18 cellular contexts compared by ENCODE assay signal in genomic region chr7:32273297-32273696, GRCh38.
DNase-seq lines count a peak whose midpoint lies in the region; ATAC-seq, FAIRE-seq and TF ChIP-seq lines count a peak whose summit lies in the region.
"Had no signal": no experiment of that assay in that cellular context is flagged by ENCODE, and none has a peak within 500 bp of the region (broad histone marks: within the 10 kb centered on the region; RNA-seq: fewer than 3 reads in every experiment).

No MANE protein-coding gene starts in this region.

- H3K4me1 Mint-ChIP-seq in T-helper 17 cell, result no peaks in the 10 kb centered on the region
- H3K4me1 Mint-ChIP-seq: T-cell had no signal

- no peak overlapping the region for H3K9ac ChIP-seq in HepG2 (ENCODE audit: insufficient read depth, low read depth, low read length)
- H3K9ac ChIP-seq: KMS-11 had no signal

- H3K9me3 ChIP-seq in HepG2 (ENCODE audit: low read length), result no peaks in the 10 kb centered on the region
- H3K9me3 ChIP-seq in T-helper 17 cell (ENCODE audit: control insufficient read depth, low read length, poor library complexity, severe bottlenecking), result no peaks in the 10 kb centered on the region

- TF ChIP-seq RAD21 in HepG2 (CRISPR knock-in tag; IDR thresholded peaks at IDR 0.05), result no peak

- H3K27ac Mint-ChIP-seq in T-helper 17 cell, result no peak overlapping the region
- H3K27ac Mint-ChIP-seq: GM23338, T-cell had no signal

- H3K4me2 ChIP-seq in HepG2 (ENCODE audit: low read depth, low read length), result no peak overlapping the region
- H3K4me2 ChIP-seq: GM23338, KMS-11, PC-9 had no signal

- no peaks in the 10 kb centered on the region for H4K20me1 ChIP-seq in HepG2 (ENCODE audit: insufficient read depth, low read length)

- intact Hi-C loops in HepG2 (cut with micrococcal nuclease; ENCODE audit: unreplicated experiment), result no loop called here

- no peaks in the 10 kb centered on the region; a peak in 1 of 5 replicates for H3K27me3 ChIP-seq in HepG2 (ENCODE audit: control insufficient read depth in 1 of 2, insufficient read depth in 2 of 2, low read length in 2 of 2)

- no peak overlapping the region for H2AFZ ChIP-seq in HepG2 (ENCODE audit: low read length)
- H2AFZ ChIP-seq: GM23338, PC-9 had no signal

- no peak overlapping the region for H3K4me3 Mint-ChIP-seq in T-helper 17 cell
- H3K4me3 Mint-ChIP-seq: GM23338, T-cell had no signal

- in situ Hi-C loops in HepG2 (cut with HindIII; ENCODE audit: extremely low pct_ligation_motif_present, low pct_unique_long_range_greater_than_20kb), result no loop called here

- TF ChIP-seq EP300 in HepG2 (IDR thresholded peaks at IDR 0.05; ENCODE audit: low read depth in 2 of 2, low read length in 2 of 2) (no peak), HepG2 (CRISPR knock-in tag; IDR thresholded peaks at IDR 0.05; ENCODE audit: borderline replicate concordance) (no peak)

- no peaks in the 10 kb centered on the region for H3K36me3 ChIP-seq in HepG2 (replicated peaks in 1 of 2; ENCODE audit: control insufficient read depth in 1 of 2, insufficient read depth in 2 of 2, low read length in 2 of 2)

- CTCF ChIA-PET in HepG2 (lab: Yijun Ruan, JAX; ENCODE audit: low intra/inter-chr PET ratio, low total read pairs), result no interaction called here

- FAIRE-seq in GM12891 (lab: Jason Lieb, UNC) (no peak), HepG2 (lab: Jason Lieb, UNC) (no peak)
- FAIRE-seq: A204.1 had no signal

- H3K27ac ChIP-seq in HepG2 (ENCODE audit: extremely low read length, insufficient read depth, low read length), result no peak overlapping the region
- H3K27ac ChIP-seq: KMS-11, PC-9 had no signal

- H3K4me3 ChIP-seq in HepG2 (replicated peaks in 1 of 3; ENCODE audit: insufficient read depth in 1 of 3, low read depth in 2 of 3, low read length in 3 of 3), result no peak overlapping the region
- H3K4me3 ChIP-seq: GM23338, PC-9 had no signal

- DNase-seq in GM12891 (ENCODE audit: insufficient read length, low spot score) (no peak), NOMO-1 (lab: John Stamatoyannopoulos, UW; ENCODE audit: unreplicated experiment in 2 of 2) (peak; percentile 12 to 46), NK-92 (lab: John Stamatoyannopoulos, UW; ENCODE audit: unreplicated experiment) (no peak), HepG2 (ENCODE audit: low spot score) (no peak), T-helper 17 cell (no peak)
- DNase-seq: C1 segment of cervical spinal cord, DMS 273 treated with DMSO at 0.1 percent for 48 hours, EL, NCI-H2029, NCI-H510A treated with DMSO at 0.1 percent for 48 hours, PC-9, T-cell had no signal

- no peaks in the 10 kb centered on the region for H3K36me3 Mint-ChIP-seq in T-helper 17 cell (ENCODE audit: low read depth)
- H3K36me3 Mint-ChIP-seq: T-cell had no signal

- peak; percentile 50 for ATAC-seq in GM19043 (IDR thresholded peaks at IDR 0.05; ENCODE audit: low read depth, unreplicated experiment)
- ATAC-seq in HG02870 (IDR thresholded peaks at IDR 0.05; ENCODE audit: unreplicated experiment), result peak; percentile 54
- ATAC-seq in HepG2, result no peak
- ATAC-seq in GM21825 (IDR thresholded peaks at IDR 0.05; ENCODE audit: unreplicated experiment), result no peak
- ATAC-seq in T-helper 17 cell, result no peak
- ATAC-seq: GM23338, T-cell had no signal

- H3K79me2 ChIP-seq in HepG2 (ENCODE audit: insufficient read depth, low read length), result no peaks in the 10 kb centered on the region

- peaks cover 5% of the 10 kb centered on the region for H3K27me3 Mint-ChIP-seq in T-helper 17 cell

- TF ChIP-seq CTCF in HepG2 (CRISPR knock-in tag; IDR thresholded peaks at IDR 0.05), result no peak

- POLR2A ChIA-PET in HepG2 (lab: Yijun Ruan, JAX), result no interaction called here

- no peaks in the 10 kb centered on the region for H3K4me1 ChIP-seq in HepG2 (ENCODE audit: insufficient read depth, low read length)

- 27% methylated on average over 1 of the region's 1 CpG for WGBS in HepG2 (ENCODE audit: low lambda C conversion rate)

- no TSS peak for BruUV-seq in HepG2 (replicated peaks; lab: Mats Ljungman, UMichigan)

- TF ChIP-seq POLR2A in GM12891 (IDR thresholded peaks at IDR 0.05; ENCODE audit: low read depth, low read length) (no peak), HepG2 (IDR thresholded peaks at IDR 0.05; ENCODE audit: insufficient read depth in 1 of 2, low read depth in 2 of 2, low read length in 2 of 2) (no peak)

TF ChIP-seq in GM12891, 5 proteins besides CTCF, POLR2A, EP300 and RAD21:
- TF ChIP-seq POLR2AphosphoS5 (IDR thresholded peaks at IDR 0.05; ENCODE audit: low read depth, low read length), result no peak
- TF ChIP-seq SPI1 (IDR thresholded peaks at IDR 0.05; ENCODE audit: low read depth, low read length), result peak; percentile 67
- TF ChIP-seq TAF1 (IDR thresholded peaks at IDR 0.05; ENCODE audit: low read depth, low read length), result no peak

TF ChIP-seq in HepG2, 621 proteins besides CTCF, POLR2A, EP300 and RAD21:
- TF ChIP-seq RCOR2 (CRISPR knock-in tag; IDR thresholded peaks at IDR 0.05), result no peak
- no peak for TF ChIP-seq ZNF180 (CRISPR knock-in tag; IDR thresholded peaks at IDR 0.05; ENCODE audit: borderline replicate concordance, low read depth)
- no peak for TF ChIP-seq SIN3B (IDR thresholded peaks at IDR 0.05; ENCODE audit: low read length)
- TF ChIP-seq ZNF737 (CRISPR knock-in tag; IDR thresholded peaks at IDR 0.05; ENCODE audit: borderline replicate concordance), result no peak
- TF ChIP-seq ZNF234 (CRISPR knock-in tag; conservative IDR thresholded peaks at IDR 0.05), result no peak
- no peak for TF ChIP-seq IRF1 (CRISPR knock-in tag; IDR thresholded peaks at IDR 0.05; ENCODE audit: low read depth)
- no peak for TF ChIP-seq ZNF878 (CRISPR knock-in tag; IDR thresholded peaks at IDR 0.05)

Comparison
In these comparisons a context has a peak if more than half of its experiments do, and no peak if none do; other contexts are left out.
1. DNase-seq: peak in NOMO-1 (2 of 2); none in GM12891 (single experiment), NK-92 (single experiment), HepG2 (single experiment) and T-helper 17 cell (0 of 3).
2. ATAC-seq: peak in GM19043 (single experiment) and HG02870 (single experiment); none in HepG2 (single experiment), GM21825 (single experiment) and T-helper 17 cell (single experiment).